Comparison of ENCODE assay signal across 16 cellular contexts in genomic region chr3:15989419-15989818, GRCh38.
DNase-seq lines count a peak whose midpoint lies in the region; ATAC-seq, FAIRE-seq and TF ChIP-seq lines count a peak whose summit lies in the region.
"Had no signal": no experiment of that assay in that cellular context is flagged by ENCODE, and none has a peak within 500 bp of the region (broad histone marks: within the 10 kb centered on the region; RNA-seq: fewer than 3 reads in every experiment).

No MANE protein-coding gene starts in this region.

- 85 to 94% methylated on average over 1 of the region's 1 CpG for WGBS in lower leg skin, 2 donors

- H3K4me1 ChIP-seq in DOHH2 (ENCODE audit: control insufficient read depth, low read length), result no peaks in the 10 kb centered on the region
- H3K4me1 ChIP-seq: breast epithelium, Caco-2 had no signal

- no peak for FAIRE-seq in HTR-8/SVneo (lab: Jason Lieb, UNC)
- FAIRE-seq: islet of Langerhans had no signal

- H3K36me3 ChIP-seq in DOHH2 (ENCODE audit: control insufficient read depth, low read length), result no peaks in the 10 kb centered on the region
- H3K36me3 ChIP-seq: breast epithelium had no signal

- H3K27me3 ChIP-seq in DOHH2 (ENCODE audit: control insufficient read depth, low read length), result 0 out of 2 replicates have a peak, but pooled peaks cover 7% of the 10 kb centered on the region
- H3K27me3 ChIP-seq: breast epithelium had no signal

- no peak for ATAC-seq in HG03196 (IDR thresholded peaks at IDR 0.05; ENCODE audit: unreplicated experiment)
- ATAC-seq in activated CD8-positive, alpha-beta T cell treated with anti-CD3 and anti-CD28 coated beads for 36 hours, result no peak
- ATAC-seq: activated T-cell treated with anti-CD3 and anti-CD28 coated beads, Interleukin-2, amount 50 U/mL, for 72 hours; sciatic nerve had no signal

- H3K9me2 ChIP-seq in DOHH2 (replicated peaks; ENCODE audit: control insufficient read depth, low read length), result no peaks in the 10 kb centered on the region

- H3K27ac Mint-ChIP-seq in HFFc6, result no peak overlapping the region
- H3K27ac Mint-ChIP-seq in activated CD8-positive, alpha-beta T cell treated with anti-CD3 and anti-CD28 coated beads for 36 hours, result no peak overlapping the region
- H3K27ac Mint-ChIP-seq: activated T-cell treated with anti-CD3 and anti-CD28 coated beads, Interleukin-2, amount 50 U/mL, for 72 hours had no signal

- no peak overlapping the region for H3K4me2 ChIP-seq in DOHH2 (ENCODE audit: low read length)

- no peak overlapping the region for H3K4me3 Mint-ChIP-seq in HFFc6
- no peak overlapping the region for H3K4me3 Mint-ChIP-seq in activated CD8-positive, alpha-beta T cell treated with anti-CD3 and anti-CD28 coated beads for 36 hours
- H3K4me3 Mint-ChIP-seq: activated T-cell treated with anti-CD3 and anti-CD28 coated beads, Interleukin-2, amount 50 U/mL, for 72 hours had no signal

- no peaks in the 10 kb centered on the region for H3K79me2 ChIP-seq in DOHH2 (ENCODE audit: control insufficient read depth, low read length)

- peaks cover 31% of the 10 kb centered on the region for H3K36me3 Mint-ChIP-seq in HFFc6 (ENCODE audit: low read depth)
- H3K36me3 Mint-ChIP-seq in activated CD8-positive, alpha-beta T cell treated with anti-CD3 and anti-CD28 coated beads for 36 hours (ENCODE audit: low read depth), result no peaks in the 10 kb centered on the region

- intact Hi-C loops in lower leg skin (cut with DNase I; ENCODE audit: low total_unique reads), result no loop called here
- intact Hi-C loops in activated CD8-positive, alpha-beta T cell treated with anti-CD3 and anti-CD28 coated beads for 36 hours (cut with micrococcal nuclease), result no loop called here

- CTCF ChIA-PET in activated CD8-positive, alpha-beta T cell treated with anti-CD3 and anti-CD28 coated beads for 36 hours (lab: Charles Lee), result interaction anchor here (0.9 to 1.4 kb wide), 2 partner anchors 14 to 60 kb away, joined by 3 read pairs; no protein-coding TSS in a partner anchor

- TF ChIP-seq CTCF in DOHH2 (IDR thresholded peaks at IDR 0.05; ENCODE audit: low read depth, low read length, poor library complexity, severe bottlenecking), result peak; percentile 39
- peak; percentile 68 for TF ChIP-seq CTCF in HFFc6 (IDR thresholded peaks at IDR 0.05)
- TF ChIP-seq CTCF in astrocyte of the spinal cord (IDR thresholded peaks at IDR 0.05; ENCODE audit: low read depth, low read length), result peak; percentile 42
- TF ChIP-seq CTCF in lower leg skin (IDR thresholded peaks at IDR 0.05), result no peak
- no peak for TF ChIP-seq CTCF in activated CD8-positive, alpha-beta T cell treated with anti-CD3 and anti-CD28 coated beads for 36 hours (IDR thresholded peaks at IDR 0.05)

- no peak for TF ChIP-seq POLR2A in lower leg skin (IDR thresholded peaks at IDR 0.05)

- no peaks in the 10 kb centered on the region; the same call in 1 of the 2 replicates for H3K9me3 ChIP-seq in DOHH2 (ENCODE audit: control insufficient read depth, insufficient read depth, low read length)
- H3K9me3 ChIP-seq: breast epithelium, Caco-2 had no signal

- H3K9me3 Mint-ChIP-seq in HFFc6, result peaks cover 33% of the 10 kb centered on the region
- peaks cover 13% of the 10 kb centered on the region for H3K9me3 Mint-ChIP-seq in activated CD8-positive, alpha-beta T cell treated with anti-CD3 and anti-CD28 coated beads for 36 hours

- no peak overlapping the region for H3K4me3 ChIP-seq in DOHH2 (ENCODE audit: low read length)
- no peak overlapping the region for H3K4me3 ChIP-seq in astrocyte of the spinal cord (ENCODE audit: low read depth, low read length)
- H3K4me3 ChIP-seq in lower leg skin (ENCODE audit: low read depth, poor library complexity, severe bottlenecking), result no peak overlapping the region
- H3K4me3 ChIP-seq: breast epithelium had no signal

- no peaks in the 10 kb centered on the region for H4K20me1 ChIP-seq in DOHH2 (ENCODE audit: control insufficient read depth, insufficient read depth, low read depth, low read length)

- H3K27me3 Mint-ChIP-seq in HFFc6 (ENCODE audit: insufficient read depth), result no peaks in the 10 kb centered on the region
- H3K27me3 Mint-ChIP-seq in activated CD8-positive, alpha-beta T cell treated with anti-CD3 and anti-CD28 coated beads for 36 hours, result no peaks in the 10 kb centered on the region

- no peak overlapping the region for H3K27ac ChIP-seq in DOHH2 (ENCODE audit: low read depth, low read length)
- H3K27ac ChIP-seq: breast epithelium had no signal

- peaks cover 40% of the 10 kb centered on the region for H3K4me1 Mint-ChIP-seq in HFFc6 (ENCODE audit: low read depth)
- no peaks in the 10 kb centered on the region for H3K4me1 Mint-ChIP-seq in activated CD8-positive, alpha-beta T cell treated with anti-CD3 and anti-CD28 coated beads for 36 hours (ENCODE audit: low read depth)

- in situ Hi-C loops in astrocyte of the spinal cord (cut with HindIII; ENCODE audit: low sequenced_read_pairs), result no loop called here

- no peaks in the 10 kb centered on the region for H3F3A ChIP-seq in DOHH2 (ENCODE audit: control insufficient read depth, insufficient read depth)

- POLR2A ChIA-PET in activated CD8-positive, alpha-beta T cell treated with anti-CD3 and anti-CD28 coated beads for 36 hours (lab: Charles Lee), result no interaction called here

- DNase-seq in HFFc6 (peak; percentile 24), astrocyte of the spinal cord (ENCODE audit: low read depth, low spot score) (no peak), kidney tubule cell (ENCODE audit: low spot score) (peak; percentile 3), lower leg skin (ENCODE audit: low spot score in 2 of 2) (no peak), HTR-8/SVneo (ENCODE audit: insufficient read length, low spot score) (no peak)
- no peak for DNase-seq in activated CD8-positive, alpha-beta T cell treated with anti-CD3 and anti-CD28 coated beads for 36 hours
- DNase-seq: activated CD4-positive, CD25-positive, alpha-beta regulatory T cell treated with anti-CD3 and anti-CD28 coated beads, Interleukin-2, amount 50 U/mL, for 72 hours; activated T-cell treated with anti-CD3 and anti-CD28 coated beads, Interleukin-2, amount 50 U/mL, for 72 hours; Caco-2; NCI-H1105 treated with DMSO at 0.1 percent for 48 hours; NCI-H82 had no signal

Comparison
In these comparisons a context has a peak if more than half of its experiments do, and no peak if none do; other contexts are left out.
1. CTCF ChIP-seq: peak in DOHH2 (single experiment), HFFc6 (single experiment) and astrocyte of the spinal cord (single experiment); none in lower leg skin (0 of 3) and activated CD8-positive, alpha-beta T cell treated with anti-CD3 and anti-CD28 coated beads for 36 hours (single experiment).
2. DNase-seq: peak in HFFc6 (single experiment) and kidney tubule cell (single experiment); none in astrocyte of the spinal cord (single experiment), lower leg skin (0 of 2), HTR-8/SVneo (single experiment) and activated CD8-positive, alpha-beta T cell treated with anti-CD3 and anti-CD28 coated beads for 36 hours (single experiment).